ENCODE assay signal across 32 cellular contexts in the genomic region with DNA sequence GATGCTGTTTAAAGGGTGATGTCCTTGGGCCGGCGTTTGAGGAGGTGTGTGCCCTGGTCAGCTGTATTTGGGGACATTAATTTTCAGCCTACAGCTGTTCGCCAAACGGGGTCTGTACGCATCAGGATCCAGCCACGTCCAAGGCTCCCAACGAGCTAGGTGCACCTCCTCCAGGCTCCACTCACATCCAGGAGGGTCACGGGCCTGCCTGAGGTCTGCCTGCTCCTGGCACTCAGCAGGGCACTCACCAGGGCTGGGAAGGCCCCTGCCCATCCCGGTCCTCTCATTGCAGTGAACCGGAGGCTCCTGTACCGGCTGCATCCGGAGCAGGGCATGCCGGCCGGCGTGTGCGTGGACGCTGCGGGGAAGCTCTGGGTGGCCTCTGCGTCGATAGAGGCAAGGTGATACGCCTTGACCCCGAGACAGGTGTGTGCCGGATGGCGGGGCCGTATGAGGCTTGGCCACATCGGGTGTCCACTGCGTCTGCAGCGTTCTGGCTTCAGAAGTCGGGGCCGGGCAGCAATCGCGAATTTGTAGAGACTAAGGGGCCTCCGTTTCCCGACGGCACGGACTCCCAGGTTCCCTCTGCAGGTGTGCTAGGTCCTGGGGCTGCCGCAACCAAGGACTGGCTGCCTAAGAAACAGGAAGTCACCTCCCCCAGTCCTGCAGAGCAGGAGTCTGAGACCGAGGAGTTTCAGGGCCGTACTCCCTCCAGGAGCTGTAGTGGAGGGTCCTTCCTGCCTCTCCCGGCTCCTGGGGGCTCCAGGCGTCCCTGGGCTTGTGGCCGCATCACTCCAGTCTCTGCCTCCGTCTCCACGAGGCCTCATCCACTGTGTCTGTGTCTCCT. TPM values are rescaled to one million over a fixed set of nuclear protein-coding genes. Genes with fewer than 3 reads are reported as not detected.
DNase-seq lines count a peak whose midpoint lies in the region; ATAC-seq, FAIRE-seq and TF ChIP-seq lines count a peak whose summit lies in the region.
"Had no signal": no experiment of that assay in that cellular context is flagged by ENCODE, and none has a peak within 500 bp of the region (broad histone marks: within the 10 kb centered on the region; RNA-seq: fewer than 3 reads in every experiment).

No MANE protein-coding gene starts in this region.

- H3K27ac Mint-ChIP-seq in CD4-positive, alpha-beta T cell: peak overlapping the region; percentile 36
- H3K27ac Mint-ChIP-seq in stimulated activated memory B cell treated with anti-CD40 and anti-IgM and Interleukin-4, amounts not matched to agents 10 μg/mL and 1 μg/mL and 100 μg/mL, for 72 hours: no peak overlapping the region
- H3K27ac Mint-ChIP-seq: activated naive CD8-positive, alpha-beta T cell treated with anti-CD3 and anti-CD28 coated beads for 36 hours; activated T-cell treated with anti-CD3 and anti-CD28 coated beads, Interleukin-2, amount 50 U/mL, for 24 hours; T-helper 2 cell treated with Interferon-gamma antibody and Interleukin-4, amounts not matched to agents 5 μg/mL and 100 μg/mL, for 36 hours had no signal

- no peaks in the 10 kb centered on the region for H3K36me3 ChIP-seq in kidney (ENCODE audit: control insufficient read depth in 1 of 2, insufficient read depth in 2 of 2, low read length in 2 of 2)
- H3K36me3 ChIP-seq: ascending aorta, esophagus squamous epithelium, heart left ventricle, Peyer's patch had no signal

- no peak overlapping the region for H3K4me3 ChIP-seq in kidney (ENCODE audit: low read length in 2 of 2)
- H3K4me3 ChIP-seq: ascending aorta, esophagus squamous epithelium, heart left ventricle, lung, Peyer's patch had no signal

- no peak for TF ChIP-seq CTCF in CD4-positive, alpha-beta T cell (IDR thresholded peaks at IDR 0.05)
- TF ChIP-seq CTCF in kidney (IDR thresholded peaks at IDR 0.05; ENCODE audit: borderline replicate concordance, extremely low read depth, insufficient read depth): no peak

- H3K27me3 ChIP-seq in CD4-positive, alpha-beta T cell (ENCODE audit: control insufficient read depth, insufficient read depth, low read length): no peaks in the 10 kb centered on the region
- H3K27me3 ChIP-seq: ascending aorta, foreskin keratinocyte, Peyer's patch had no signal

- FAIRE-seq in kidney (lab: Jason Lieb, UNC): no peak
- FAIRE-seq: H54, urothelium cell line had no signal

- intact Hi-C loops in CD4-positive, alpha-beta T cell (cut with DNase I, micrococcal nuclease): no loop called here
- intact Hi-C loops in kidney (cut with DNase I): no loop called here

- no peak overlapping the region for H3K27ac ChIP-seq in CD4-positive, alpha-beta T cell (ENCODE audit: low read depth, low read length)
- no peak overlapping the region for H3K27ac ChIP-seq in kidney (ENCODE audit: low read depth in 2 of 2, low read length in 2 of 2)
- H3K27ac ChIP-seq: ascending aorta, esophagus squamous epithelium, foreskin keratinocyte, heart left ventricle, Peyer's patch had no signal

- H3K4me1 ChIP-seq in kidney (ENCODE audit: control insufficient read depth in 1 of 2, insufficient read depth in 1 of 2, low read depth in 1 of 2, low read length in 2 of 2): no peaks in the 10 kb centered on the region
- H3K4me1 ChIP-seq: ascending aorta, esophagus squamous epithelium, foreskin keratinocyte, heart left ventricle, Peyer's patch had no signal

- no peaks in the 10 kb centered on the region for H3K9me3 ChIP-seq in CD4-positive, alpha-beta T cell (ENCODE audit: control insufficient read depth, low read length)
- H3K9me3 ChIP-seq in kidney (ENCODE audit: control insufficient read depth in 1 of 2, low read length in 2 of 2): no peaks in the 10 kb centered on the region
- H3K9me3 ChIP-seq: ascending aorta, esophagus squamous epithelium, heart left ventricle, Peyer's patch had no signal

- no peak for ATAC-seq in CD4-positive, alpha-beta T cell (ENCODE audit: poor library complexity)
- peak; percentile 41 for ATAC-seq in stimulated activated memory B cell treated with anti-CD40 and anti-IgM and Interleukin-4, amounts not matched to agents 10 μg/mL and 1 μg/mL and 100 μg/mL, for 72 hours
- ATAC-seq in HG02763 (IDR thresholded peaks at IDR 0.05; ENCODE audit: unreplicated experiment): no peak
- ATAC-seq: foreskin keratinocyte; heart left ventricle; naive thymus-derived CD4-positive, alpha-beta T cell; stimulated activated effector memory CD8-positive, alpha-beta T cell treated with anti-CD3 and anti-CD28 coated beads, Interleukin-12 subunit alpha, Interleukin-12 subunit beta, amount 100 ng/mL, for 72 hours had no signal

- H3K4me3 Mint-ChIP-seq in CD4-positive, alpha-beta T cell: no peak overlapping the region
- no peak overlapping the region for H3K4me3 Mint-ChIP-seq in stimulated activated memory B cell treated with anti-CD40 and anti-IgM and Interleukin-4, amounts not matched to agents 10 μg/mL and 1 μg/mL and 100 μg/mL, for 72 hours
- H3K4me3 Mint-ChIP-seq: activated naive CD8-positive, alpha-beta T cell treated with anti-CD3 and anti-CD28 coated beads for 36 hours; activated T-cell treated with anti-CD3 and anti-CD28 coated beads, Interleukin-2, amount 50 U/mL, for 24 hours; B cell; stimulated activated effector memory CD8-positive, alpha-beta T cell treated with anti-CD3 and anti-CD28 coated beads, Interleukin-12 subunit alpha, Interleukin-12 subunit beta, amount 100 ng/mL, for 72 hours; T-helper 2 cell treated with Interferon-gamma antibody and Interleukin-4, amounts not matched to agents 5 μg/mL and 100 μg/mL, for 36 hours had no signal

- POLR2A ChIA-PET in CD4-positive, alpha-beta T cell (lab: Charles Lee): no interaction called here

- CTCF ChIA-PET in CD4-positive, alpha-beta T cell (lab: Charles Lee): no interaction called here

- no peak for DNase-seq in CD4-positive, alpha-beta T cell
- peak; percentile 0 for DNase-seq in NAMALWA (ENCODE audit: low spot score)
- DNase-seq in kidney: peak; percentile 53
- no peak for DNase-seq in NCI-H446 treated with DMSO at 0.1 percent for 48 hours (lab: John Stamatoyannopoulos, UW)
- DNase-seq in activated CD4-positive, alpha-beta T cell treated with anti-CD3 and anti-CD28 coated beads for 48 hours: no peak
- DNase-seq: ACHN; activated CD4-positive, CD25-positive, alpha-beta regulatory T cell treated with anti-CD3 and anti-CD28 coated beads, Interleukin-2, amount 50 U/mL, for 72 hours; activated effector memory CD4-positive, alpha-beta T cell treated with anti-CD3 and anti-CD28 coated beads, Interleukin-2, amount 50 U/mL, for 16 hours; activated naive CD8-positive, alpha-beta T cell treated with anti-CD3 and anti-CD28 coated beads for 36 hours; activated T-cell treated with anti-CD3 and anti-CD28 coated beads, Interleukin-2, amount 50 U/mL, for 24 hours; EL; esophagus squamous epithelium; foreskin keratinocyte; heart left ventricle; Karpas-422; kidney glomerular epithelial cell; naive thymus-derived CD4-positive, alpha-beta T cell; NCI-H1417 treated with DMSO at 0.1 percent for 48 hours; NCI-H2081; NCI-H226; occipital lobe; Peyer's patch; SHP77 treated with DMSO at 0.1 percent for 48 hours had no signal

- no peaks in the 10 kb centered on the region for H3K27me3 Mint-ChIP-seq in CD4-positive, alpha-beta T cell
- H3K27me3 Mint-ChIP-seq in stimulated activated memory B cell treated with anti-CD40 and anti-IgM and Interleukin-4, amounts not matched to agents 10 μg/mL and 1 μg/mL and 100 μg/mL, for 72 hours: no peaks in the 10 kb centered on the region
- H3K27me3 Mint-ChIP-seq: activated naive CD8-positive, alpha-beta T cell treated with anti-CD3 and anti-CD28 coated beads for 36 hours; activated T-cell treated with anti-CD3 and anti-CD28 coated beads, Interleukin-2, amount 50 U/mL, for 24 hours; B cell; naive thymus-derived CD4-positive, alpha-beta T cell had no signal

- peaks cover 27% of the 10 kb centered on the region for H3K4me1 Mint-ChIP-seq in CD4-positive, alpha-beta T cell (ENCODE audit: low read depth)
- peaks cover 7% of the 10 kb centered on the region for H3K4me1 Mint-ChIP-seq in stimulated activated memory B cell treated with anti-CD40 and anti-IgM and Interleukin-4, amounts not matched to agents 10 μg/mL and 1 μg/mL and 100 μg/mL, for 72 hours

- H3K9ac ChIP-seq in kidney (ENCODE audit: low read length in 2 of 2): no peak overlapping the region

- H3K36me3 Mint-ChIP-seq in CD4-positive, alpha-beta T cell (ENCODE audit: low read depth): no peaks in the 10 kb centered on the region
- peaks cover 14% of the 10 kb centered on the region for H3K36me3 Mint-ChIP-seq in stimulated activated memory B cell treated with anti-CD40 and anti-IgM and Interleukin-4, amounts not matched to agents 10 μg/mL and 1 μg/mL and 100 μg/mL, for 72 hours
- H3K36me3 Mint-ChIP-seq: naive thymus-derived CD4-positive, alpha-beta T cell had no signal

- peaks cover 2% of the 10 kb centered on the region for H3K9me3 Mint-ChIP-seq in CD4-positive, alpha-beta T cell
- H3K9me3 Mint-ChIP-seq in stimulated activated memory B cell treated with anti-CD40 and anti-IgM and Interleukin-4, amounts not matched to agents 10 μg/mL and 1 μg/mL and 100 μg/mL, for 72 hours: peaks cover 9% of the 10 kb centered on the region
- H3K9me3 Mint-ChIP-seq: activated T-cell treated with anti-CD3 and anti-CD28 coated beads, Interleukin-2, amount 50 U/mL, for 24 hours; stimulated activated effector memory CD8-positive, alpha-beta T cell treated with anti-CD3 and anti-CD28 coated beads, Interleukin-12 subunit alpha, Interleukin-12 subunit beta, amount 100 ng/mL, for 72 hours had no signal

RNA-seq across cellular contexts. Expression of gene PLCXD1, which starts 27.5 kb away (rescaled TPM):
- total RNA-seq in CD4-positive, alpha-beta T cell: 10 to 100 TPM; 33.0 to 35.8 TPM
- total RNA-seq in kidney: 11.0 TPM
- 4.9 TPM for polyA plus RNA-seq in kidney (ENCODE audit: insufficient read depth, low read depth, low replicate concordance)

Comparison
In these comparisons a context has a peak if more than half of its experiments do, and no peak if none do; other contexts are left out.
1. DNase-seq: peak in NAMALWA (single experiment) and kidney (single experiment); none in CD4-positive, alpha-beta T cell (0 of 10), NCI-H446 treated with DMSO at 0.1 percent for 48 hours (single experiment) and activated CD4-positive, alpha-beta T cell treated with anti-CD3 and anti-CD28 coated beads for 48 hours (single experiment).